In genomic region chr12:128811806-128812205, GRCh38 we compare ENCODE assay signal across 1 cellular context.
TF ChIP-seq lines count a peak whose summit lies in the region.

No MANE protein-coding gene starts in this region.

TF ChIP-seq in GM12878, 131 proteins besides CTCF, POLR2A, EP300 and RAD21 (continued from another document and continues in another):
- no peak for TF ChIP-seq IRF5 (IDR thresholded peaks at IDR 0.05; ENCODE audit: borderline replicate concordance)
- TF ChIP-seq PAX5 (IDR thresholded peaks at IDR 0.05; ENCODE audit: borderline replicate concordance, low read depth, low read length), result 0 out of 2 replicates have a peak, but pooled peaks have one; percentile 35
- TF ChIP-seq YBX1 (IDR thresholded peaks at IDR 0.05), result no peak
- no peak for TF ChIP-seq ZBTB11 (CRISPR knock-in tag; IDR thresholded peaks at IDR 0.05)
- peak; percentile 32 for TF ChIP-seq MTA2 (IDR thresholded peaks at IDR 0.05; ENCODE audit: low read depth)
- no peak for TF ChIP-seq ZBTB4 (CRISPR knock-in tag; IDR thresholded peaks at IDR 0.05)
- TF ChIP-seq SMAD1 (IDR thresholded peaks at IDR 0.05; ENCODE audit: low read depth, partially characterized antibody), result no peak
- TF ChIP-seq RCOR1 (conservative IDR thresholded peaks at IDR 0.05; ENCODE audit: low read depth, low read length), result no peak
- TF ChIP-seq FOXM1 (IDR thresholded peaks at IDR 0.05; ENCODE audit: low read depth, low read length), result peak; percentile 56; the same call in 1 of the 2 replicates
- TF ChIP-seq, protein P1, sequence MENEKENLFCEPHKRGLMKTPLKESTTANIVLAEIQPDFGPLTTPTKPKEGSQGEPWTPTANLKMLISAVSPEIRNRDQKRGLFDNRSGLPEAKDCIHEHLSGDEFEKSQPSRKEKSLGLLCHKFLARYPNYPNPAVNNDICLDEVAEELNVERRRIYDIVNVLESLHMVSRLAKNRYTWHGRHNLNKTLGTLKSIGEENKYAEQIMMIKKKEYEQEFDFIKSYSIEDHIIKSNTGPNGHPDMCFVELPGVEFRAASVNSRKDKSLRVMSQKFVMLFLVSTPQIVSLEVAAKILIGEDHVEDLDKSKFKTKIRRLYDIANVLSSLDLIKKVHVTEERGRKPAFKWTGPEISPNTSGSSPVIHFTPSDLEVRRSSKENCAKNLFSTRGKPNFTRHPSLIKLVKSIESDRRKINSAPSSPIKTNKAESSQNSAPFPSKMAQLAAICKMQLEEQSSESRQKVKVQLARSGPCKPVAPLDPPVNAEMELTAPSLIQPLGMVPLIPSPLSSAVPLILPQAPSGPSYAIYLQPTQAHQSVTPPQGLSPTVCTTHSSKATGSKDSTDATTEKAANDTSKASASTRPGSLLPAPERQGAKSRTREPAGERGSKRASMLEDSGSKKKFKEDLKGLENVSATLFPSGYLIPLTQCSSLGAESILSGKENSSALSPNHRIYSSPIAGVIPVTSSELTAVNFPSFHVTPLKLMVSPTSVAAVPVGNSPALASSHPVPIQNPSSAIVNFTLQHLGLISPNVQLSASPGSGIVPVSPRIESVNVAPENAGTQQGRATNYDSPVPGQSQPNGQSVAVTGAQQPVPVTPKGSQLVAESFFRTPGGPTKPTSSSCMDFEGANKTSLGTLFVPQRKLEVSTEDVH (IDR thresholded peaks at IDR 0.05; ENCODE audit: low read depth, partially characterized antibody), result no peak
- TF ChIP-seq CHD4 (IDR thresholded peaks at IDR 0.05), result no peak
- TF ChIP-seq ZZZ3 (IDR thresholded peaks at IDR 0.05; ENCODE audit: control insufficient read depth, insufficient read length, low read depth), result no peak
- no peak for TF ChIP-seq SIX5 (IDR thresholded peaks at IDR 0.05; ENCODE audit: low read depth, low read length, severe bottlenecking)
- no peak for TF ChIP-seq NFIC (IDR thresholded peaks at IDR 0.05; ENCODE audit: low read depth, low read length)
- peak in 1 of 2 experiments; percentile 73; a peak in 2 of 3 replicates for TF ChIP-seq EGR1 (IDR thresholded peaks at IDR 0.05; ENCODE audit: borderline replicate concordance in 1 of 2, low read depth in 2 of 2, low read length in 2 of 2)
- TF ChIP-seq, protein P2, sequence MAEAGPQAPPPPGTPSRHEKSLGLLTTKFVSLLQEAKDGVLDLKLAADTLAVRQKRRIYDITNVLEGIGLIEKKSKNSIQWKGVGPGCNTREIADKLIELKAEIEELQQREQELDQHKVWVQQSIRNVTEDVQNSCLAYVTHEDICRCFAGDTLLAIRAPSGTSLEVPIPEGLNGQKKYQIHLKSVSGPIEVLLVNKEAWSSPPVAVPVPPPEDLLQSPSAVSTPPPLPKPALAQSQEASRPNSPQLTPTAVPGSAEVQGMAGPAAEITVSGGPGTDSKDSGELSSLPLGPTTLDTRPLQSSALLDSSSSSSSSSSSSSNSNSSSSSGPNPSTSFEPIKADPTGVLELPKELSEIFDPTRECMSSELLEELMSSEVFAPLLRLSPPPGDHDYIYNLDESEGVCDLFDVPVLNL (IDR thresholded peaks at IDR 0.05; ENCODE audit: low read depth, low read length), result no peak
- TF ChIP-seq ESRRA (IDR thresholded peaks at IDR 0.05; ENCODE audit: low read length), result no peak
- no peak for TF ChIP-seq JUNB (IDR thresholded peaks at IDR 0.05)
- no peak for TF ChIP-seq CBX3 (IDR thresholded peaks at IDR 0.05; ENCODE audit: borderline replicate concordance, low read depth)
- no peak for TF ChIP-seq TCF7 (IDR thresholded peaks at IDR 0.05; ENCODE audit: borderline replicate concordance)
- TF ChIP-seq PAX8 (IDR thresholded peaks at IDR 0.05), result no peak
- TF ChIP-seq, protein P3, sequence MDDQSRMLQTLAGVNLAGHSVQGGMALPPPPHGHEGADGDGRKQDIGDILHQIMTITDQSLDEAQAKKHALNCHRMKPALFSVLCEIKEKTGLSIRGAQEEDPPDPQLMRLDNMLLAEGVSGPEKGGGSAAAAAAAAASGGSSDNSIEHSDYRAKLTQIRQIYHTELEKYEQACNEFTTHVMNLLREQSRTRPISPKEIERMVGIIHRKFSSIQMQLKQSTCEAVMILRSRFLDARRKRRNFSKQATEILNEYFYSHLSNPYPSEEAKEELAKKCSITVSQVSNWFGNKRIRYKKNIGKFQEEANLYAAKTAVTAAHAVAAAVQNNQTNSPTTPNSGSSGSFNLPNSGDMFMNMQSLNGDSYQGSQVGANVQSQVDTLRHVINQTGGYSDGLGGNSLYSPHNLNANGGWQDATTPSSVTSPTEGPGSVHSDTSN (IDR thresholded peaks at IDR 0.05; ENCODE audit: insufficient replicate concordance, low read depth, low read length), result no peak
- TF ChIP-seq SUZ12 (IDR thresholded peaks at IDR 0.05; ENCODE audit: unreplicated experiment), result no peak
- TF ChIP-seq CBX5 (IDR thresholded peaks at IDR 0.05; ENCODE audit: low read depth), result no peak
- TF ChIP-seq CHD2 (IDR thresholded peaks at IDR 0.05; ENCODE audit: borderline replicate concordance, low read depth, low read length), result no peak
- no peak for TF ChIP-seq DPF2 (IDR thresholded peaks at IDR 0.05)
- TF ChIP-seq, protein P4, sequence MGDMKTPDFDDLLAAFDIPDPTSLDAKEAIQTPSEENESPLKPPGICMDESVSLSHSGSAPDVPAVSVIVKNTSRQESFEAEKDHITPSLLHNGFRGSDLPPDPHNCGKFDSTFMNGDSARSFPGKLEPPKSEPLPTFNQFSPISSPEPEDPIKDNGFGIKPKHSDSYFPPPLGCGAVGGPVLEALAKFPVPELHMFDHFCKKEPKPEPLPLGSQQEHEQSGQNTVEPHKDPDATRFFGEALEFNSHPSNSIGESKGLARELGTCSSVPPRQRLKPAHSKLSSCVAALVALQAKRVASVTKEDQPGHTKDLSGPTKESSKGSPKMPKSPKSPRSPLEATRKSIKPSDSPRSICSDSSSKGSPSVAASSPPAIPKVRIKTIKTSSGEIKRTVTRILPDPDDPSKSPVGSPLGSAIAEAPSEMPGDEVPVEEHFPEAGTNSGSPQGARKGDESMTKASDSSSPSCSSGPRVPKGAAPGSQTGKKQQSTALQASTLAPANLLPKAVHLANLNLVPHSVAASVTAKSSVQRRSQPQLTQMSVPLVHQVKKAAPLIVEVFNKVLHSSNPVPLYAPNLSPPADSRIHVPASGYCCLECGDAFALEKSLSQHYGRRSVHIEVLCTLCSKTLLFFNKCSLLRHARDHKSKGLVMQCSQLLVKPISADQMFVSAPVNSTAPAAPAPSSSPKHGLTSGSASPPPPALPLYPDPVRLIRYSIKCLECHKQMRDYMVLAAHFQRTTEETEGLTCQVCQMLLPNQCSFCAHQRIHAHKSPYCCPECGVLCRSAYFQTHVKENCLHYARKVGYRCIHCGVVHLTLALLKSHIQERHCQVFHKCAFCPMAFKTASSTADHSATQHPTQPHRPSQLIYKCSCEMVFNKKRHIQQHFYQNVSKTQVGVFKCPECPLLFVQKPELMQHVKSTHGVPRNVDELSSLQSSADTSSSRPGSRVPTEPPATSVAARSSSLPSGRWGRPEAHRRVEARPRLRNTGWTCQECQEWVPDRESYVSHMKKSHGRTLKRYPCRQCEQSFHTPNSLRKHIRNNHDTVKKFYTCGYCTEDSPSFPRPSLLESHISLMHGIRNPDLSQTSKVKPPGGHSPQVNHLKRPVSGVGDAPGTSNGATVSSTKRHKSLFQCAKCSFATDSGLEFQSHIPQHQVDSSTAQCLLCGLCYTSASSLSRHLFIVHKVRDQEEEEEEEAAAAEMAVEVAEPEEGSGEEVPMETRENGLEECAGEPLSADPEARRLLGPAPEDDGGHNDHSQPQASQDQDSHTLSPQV (IDR thresholded peaks at IDR 0.05), result peak; percentile 73
- no peak for TF ChIP-seq ATF3 (IDR thresholded peaks at IDR 0.05; ENCODE audit: borderline replicate concordance, extremely low read depth, low read depth, low read length)
- TF ChIP-seq, protein P5, sequence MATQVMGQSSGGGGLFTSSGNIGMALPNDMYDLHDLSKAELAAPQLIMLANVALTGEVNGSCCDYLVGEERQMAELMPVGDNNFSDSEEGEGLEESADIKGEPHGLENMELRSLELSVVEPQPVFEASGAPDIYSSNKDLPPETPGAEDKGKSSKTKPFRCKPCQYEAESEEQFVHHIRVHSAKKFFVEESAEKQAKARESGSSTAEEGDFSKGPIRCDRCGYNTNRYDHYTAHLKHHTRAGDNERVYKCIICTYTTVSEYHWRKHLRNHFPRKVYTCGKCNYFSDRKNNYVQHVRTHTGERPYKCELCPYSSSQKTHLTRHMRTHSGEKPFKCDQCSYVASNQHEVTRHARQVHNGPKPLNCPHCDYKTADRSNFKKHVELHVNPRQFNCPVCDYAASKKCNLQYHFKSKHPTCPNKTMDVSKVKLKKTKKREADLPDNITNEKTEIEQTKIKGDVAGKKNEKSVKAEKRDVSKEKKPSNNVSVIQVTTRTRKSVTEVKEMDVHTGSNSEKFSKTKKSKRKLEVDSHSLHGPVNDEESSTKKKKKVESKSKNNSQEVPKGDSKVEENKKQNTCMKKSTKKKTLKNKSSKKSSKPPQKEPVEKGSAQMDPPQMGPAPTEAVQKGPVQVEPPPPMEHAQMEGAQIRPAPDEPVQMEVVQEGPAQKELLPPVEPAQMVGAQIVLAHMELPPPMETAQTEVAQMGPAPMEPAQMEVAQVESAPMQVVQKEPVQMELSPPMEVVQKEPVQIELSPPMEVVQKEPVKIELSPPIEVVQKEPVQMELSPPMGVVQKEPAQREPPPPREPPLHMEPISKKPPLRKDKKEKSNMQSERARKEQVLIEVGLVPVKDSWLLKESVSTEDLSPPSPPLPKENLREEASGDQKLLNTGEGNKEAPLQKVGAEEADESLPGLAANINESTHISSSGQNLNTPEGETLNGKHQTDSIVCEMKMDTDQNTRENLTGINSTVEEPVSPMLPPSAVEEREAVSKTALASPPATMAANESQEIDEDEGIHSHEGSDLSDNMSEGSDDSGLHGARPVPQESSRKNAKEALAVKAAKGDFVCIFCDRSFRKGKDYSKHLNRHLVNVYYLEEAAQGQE (IDR thresholded peaks at IDR 0.05; ENCODE audit: low read depth, low read length), result no peak
- TF ChIP-seq SUPT20H (IDR thresholded peaks at IDR 0.05; ENCODE audit: borderline replicate concordance, control insufficient read depth, low read depth, low read length), result no peak
- TF ChIP-seq FOS (IDR thresholded peaks at IDR 0.05; ENCODE audit: borderline replicate concordance, extremely low read depth, insufficient read length), result no peak
- no peak for TF ChIP-seq SREBF1 (IDR thresholded peaks at IDR 0.05; ENCODE audit: low read length)
- 0 out of 2 replicates have a peak, but pooled peaks have one; percentile 17 for TF ChIP-seq TBL1XR1 (IDR thresholded peaks at IDR 0.05; ENCODE audit: low read depth, low read length)
- TF ChIP-seq HCFC1 (IDR thresholded peaks at IDR 0.05; ENCODE audit: low read length), result no peak
